1 cellular context compared by ENCODE assay signal in the genomic region with DNA sequence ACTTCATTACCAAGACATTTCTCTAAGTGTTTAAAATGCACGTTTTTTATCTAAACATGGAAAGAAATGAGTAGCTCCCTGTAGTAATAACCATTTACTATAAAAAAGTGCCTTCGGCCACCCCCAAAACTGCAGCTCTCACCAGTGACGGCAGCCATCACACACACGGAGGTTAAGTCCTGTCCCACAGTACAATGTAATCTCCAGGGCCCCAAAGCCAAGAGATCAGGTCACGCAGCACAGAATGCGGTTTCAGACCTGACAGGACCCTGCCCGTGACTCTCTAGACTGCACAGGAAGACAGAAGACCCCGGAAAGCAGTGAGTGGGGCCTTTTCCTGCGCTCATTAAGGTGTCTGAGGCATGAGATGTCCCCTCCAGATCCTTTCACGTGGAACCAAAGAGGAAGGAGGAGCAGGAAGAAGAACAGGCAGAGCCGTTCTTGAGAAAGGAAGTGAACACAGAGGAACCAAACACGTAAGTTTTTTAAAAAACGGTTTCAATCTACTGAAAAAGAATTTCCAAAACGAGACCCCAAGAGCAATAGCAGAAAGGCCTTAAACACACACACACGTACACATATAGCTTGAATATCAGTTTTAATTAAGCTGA.
TF ChIP-seq lines count a peak whose summit lies in the region.

No MANE protein-coding gene starts in this region.

TF ChIP-seq in K562, 482 proteins besides CTCF, POLR2A, EP300 and RAD21:
- TF ChIP-seq CHD7 (IDR thresholded peaks at IDR 0.05; ENCODE audit: low read depth, low read length): no peak
- TF ChIP-seq TAL1 (IDR thresholded peaks at IDR 0.05): no peak
